9 cellular contexts compared by ENCODE assay signal in the genomic region with DNA sequence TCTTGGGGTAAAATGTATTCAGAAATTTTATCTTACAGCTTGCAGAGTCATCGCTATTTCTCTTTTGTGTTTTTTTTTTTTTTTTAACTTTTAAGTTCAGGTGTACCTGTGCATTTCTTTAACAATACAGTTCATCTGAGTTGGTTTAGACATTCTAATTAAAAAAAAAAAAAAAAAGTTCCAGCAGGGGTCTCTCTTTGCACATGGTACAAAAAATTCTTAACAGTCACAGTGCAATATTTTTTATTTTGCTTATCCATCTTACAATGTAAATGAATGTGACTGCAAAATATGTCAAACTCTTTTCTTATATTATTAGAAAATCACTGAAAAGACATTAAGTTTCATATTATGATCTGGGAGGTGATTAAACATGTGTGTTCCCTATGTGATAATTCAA. TPM values are rescaled to one million over a fixed set of nuclear protein-coding genes. Genes with fewer than 3 reads are reported as not detected.
DNase-seq lines count a peak whose midpoint lies in the region; ATAC-seq and TF ChIP-seq lines count a peak whose summit lies in the region.
"Had no signal": no experiment of that assay in that cellular context is flagged by ENCODE, and none has a peak within 500 bp of the region (broad histone marks: within the 10 kb centered on the region; RNA-seq: fewer than 3 reads in every experiment).

No MANE protein-coding gene starts in this region.

- TF ChIP-seq CTCF in neural crest cell (conservative IDR thresholded peaks at IDR 0.05): peak; percentile 59

- no peaks in the 10 kb centered on the region for H3K36me3 Mint-ChIP-seq in neural crest cell (ENCODE audit: low read depth)

- H3K27me3 Mint-ChIP-seq in neural crest cell (ENCODE audit: low read depth): peaks cover 3% of the 10 kb centered on the region

- peaks cover 17% of the 10 kb centered on the region for H3K4me1 Mint-ChIP-seq in neural crest cell
- H3K4me1 Mint-ChIP-seq: activated CD4-positive, alpha-beta memory T cell treated with anti-CD3 and anti-CD28 coated beads, Interleukin-2, amount 10 ng/mL, durations not matched to agents 7 days and 5 days had no signal

- ATAC-seq in GM18519 (IDR thresholded peaks at IDR 0.05; ENCODE audit: low FRiP score, unreplicated experiment): no peak
- ATAC-seq in HG03159 (IDR thresholded peaks at IDR 0.05; ENCODE audit: unreplicated experiment): no peak

- no peak overlapping the region for H3K27ac Mint-ChIP-seq in neural crest cell (ENCODE audit: unreplicated experiment)
- H3K27ac Mint-ChIP-seq: activated CD4-positive, alpha-beta memory T cell treated with anti-CD3 and anti-CD28 coated beads, Interleukin-2, amount 10 ng/mL, durations not matched to agents 7 days and 5 days had no signal

- DNase-seq in DMS 273 (lab: John Stamatoyannopoulos, UW; ENCODE audit: unreplicated experiment): peak; percentile 55
- no peak for DNase-seq in DMS 273 treated with DMSO at 0.1 percent for 48 hours (lab: John Stamatoyannopoulos, UW)
- peak; percentile 69 for DNase-seq in NCI-H1105 treated with DMSO at 0.1 percent for 48 hours (lab: John Stamatoyannopoulos, UW)
- peak; percentile 12 for DNase-seq in astrocyte of the hippocampus (ENCODE audit: low read depth, low spot score)
- DNase-seq in neural crest cell (ENCODE audit: low read depth, low spot score): no peak
- DNase-seq in HuH-7 (ENCODE audit: low spot score): no peak
- DNase-seq: activated CD4-positive, alpha-beta memory T cell treated with anti-CD3 and anti-CD28 coated beads, Interleukin-2, amount 10 ng/mL, durations not matched to agents 7 days and 5 days had no signal

- no peaks in the 10 kb centered on the region for H3K9me3 Mint-ChIP-seq in neural crest cell
- H3K9me3 Mint-ChIP-seq: activated CD4-positive, alpha-beta memory T cell treated with anti-CD3 and anti-CD28 coated beads, Interleukin-2, amount 10 ng/mL, durations not matched to agents 7 days and 5 days had no signal

- H3K4me3 Mint-ChIP-seq in neural crest cell: no peak overlapping the region
- H3K4me3 Mint-ChIP-seq: activated CD4-positive, alpha-beta memory T cell treated with anti-CD3 and anti-CD28 coated beads, Interleukin-2, amount 10 ng/mL, durations not matched to agents 7 days and 5 days had no signal

RNA-seq across cellular contexts. Expression of a gene that starts 47.5 kb away (rescaled TPM):
- 0.56 and 1.6 TPM in 2 replicates for total RNA-seq in neural crest cell

Comparison
In these comparisons a context has a peak if more than half of its experiments do, and no peak if none do; other contexts are left out.
1. DNase-seq: peak in DMS 273 (single experiment), NCI-H1105 treated with DMSO at 0.1 percent for 48 hours (single experiment) and astrocyte of the hippocampus (single experiment); none in DMS 273 treated with DMSO at 0.1 percent for 48 hours (single experiment), neural crest cell (single experiment) and HuH-7 (single experiment).